In the genomic region with DNA sequence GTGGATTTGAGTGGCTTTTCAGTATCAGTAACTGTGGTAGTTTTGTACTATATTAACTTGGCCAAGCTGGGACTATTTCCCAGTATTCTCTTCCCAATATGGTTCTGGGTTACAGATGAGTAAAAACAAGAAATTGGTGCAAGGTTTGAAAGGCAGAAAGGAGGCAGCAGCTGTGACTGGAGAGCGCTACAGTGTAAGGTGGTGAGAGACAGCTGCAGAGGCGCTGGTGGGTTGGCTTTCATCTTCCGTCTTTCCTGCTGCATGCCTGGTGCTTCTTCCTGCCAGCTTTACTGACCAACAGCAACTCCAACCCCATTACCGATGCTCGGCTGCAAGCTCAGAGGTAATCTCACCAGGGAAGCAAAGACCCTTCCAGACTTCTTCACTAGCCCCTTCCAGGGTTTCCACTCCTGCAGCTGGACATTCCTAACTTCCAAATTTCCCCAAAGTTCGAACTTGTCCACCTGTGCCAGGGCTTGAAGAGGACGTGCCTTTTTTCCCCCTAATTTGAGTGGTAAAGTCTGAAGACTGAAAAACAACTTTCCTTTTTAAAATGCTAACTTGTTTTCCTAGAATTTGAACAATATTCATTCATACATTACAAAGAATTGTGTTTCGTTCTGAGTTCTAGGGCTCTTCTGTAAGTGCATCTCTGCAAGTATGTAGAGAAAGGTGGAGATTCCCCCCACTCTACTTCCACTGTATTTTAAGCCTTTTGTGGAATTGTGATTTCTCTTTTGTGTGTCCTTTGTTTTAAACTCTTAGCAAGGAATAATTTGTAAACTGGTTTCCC, we compare ENCODE assay signal across 22 cellular contexts. TPM values are rescaled to one million over a fixed set of nuclear protein-coding genes. Genes with fewer than 3 reads are reported as not detected.
A peak's percentile ranks its signal among the peaks of the same experiment; 100 is the strongest.
DNase-seq lines count a peak whose midpoint lies in the region; ATAC-seq and TF ChIP-seq lines count a peak whose summit lies in the region.
"Had no signal": no experiment of that assay in that cellular context is flagged by ENCODE, and none has a peak within 500 bp of the region (broad histone marks: within the 10 kb centered on the region; RNA-seq: fewer than 3 reads in every experiment).

No MANE protein-coding gene starts in this region.

- H3K4me3 Mint-ChIP-seq in activated T-helper 17 cell treated with anti-CD3 and anti-CD28 coated beads, Interleukin-2, amount 50 U/mL, for 72 hours: peak overlapping the region; percentile 73
- H3K4me3 Mint-ChIP-seq: B cell, memory B cell, naive B cell had no signal

- H3K36me3 Mint-ChIP-seq in activated T-helper 17 cell treated with anti-CD3 and anti-CD28 coated beads, Interleukin-2, amount 50 U/mL, for 72 hours (ENCODE audit: low read depth): peaks cover 23% of the 10 kb centered on the region

- no peak for TF ChIP-seq CTCF in GM12865 (IDR thresholded peaks at IDR 0.05; ENCODE audit: insufficient read depth, low read depth, low read length, missing control alignments)

- no peaks in the 10 kb centered on the region for H3K9me3 Mint-ChIP-seq in activated T-helper 17 cell treated with anti-CD3 and anti-CD28 coated beads, Interleukin-2, amount 50 U/mL, for 72 hours
- H3K9me3 Mint-ChIP-seq: memory B cell, naive B cell had no signal

- H3K4me3 ChIP-seq in GM12865 (ENCODE audit: low read depth, low read length): no peak overlapping the region
- H3K4me3 ChIP-seq: gastroesophageal sphincter, skin epidermis, uterus had no signal

- peak; percentile 89 for ATAC-seq in activated T-helper 17 cell treated with anti-CD3 and anti-CD28 coated beads, Interleukin-2, amount 50 U/mL, for 72 hours (replicated peaks)
- ATAC-seq: gastroesophageal sphincter had no signal

- H3K27me3 Mint-ChIP-seq in activated T-helper 17 cell treated with anti-CD3 and anti-CD28 coated beads, Interleukin-2, amount 50 U/mL, for 72 hours: no peaks in the 10 kb centered on the region
- H3K27me3 Mint-ChIP-seq: naive B cell had no signal

- DNase-seq in NCI-H2081 (lab: John Stamatoyannopoulos, UW) (peak; percentile 19 to 40), NCI-H2081 treated with DMSO at 0.1 percent for 48 hours (lab: John Stamatoyannopoulos, UW) (no peak), GM12865 (ENCODE audit: low read depth) (peak; percentile 54), NCI-H2227 treated with DMSO at 0.1 percent for 48 hours (lab: John Stamatoyannopoulos, UW) (peak; percentile 68), NCI-H1048 (lab: John Stamatoyannopoulos, UW) (no peak), NCI-H1436 (lab: John Stamatoyannopoulos, UW) (no peak), NCI-H2196 treated with DMSO at 0.1 percent for 48 hours (lab: John Stamatoyannopoulos, UW; ENCODE audit: unreplicated experiment) (no peak)
- DNase-seq: 8988T; effector CD4-positive, alpha-beta T cell; GOT3; naive B cell; NCI-H187 treated with DMSO at 0.1 percent for 48 hours; NCI-H524 treated with DMSO at 0.1 percent for 48 hours; SHP77 treated with DMSO at 0.1 percent for 48 hours; stimulated activated CD4-positive, alpha-beta T cell treated with anti-CD3 and anti-CD28 coated beads, Interleukin-4, amount 100 ng/mL, for 4 hours; uterus; WERI-Rb-1 had no signal

- peak overlapping the region; percentile 44 for H3K27ac Mint-ChIP-seq in activated T-helper 17 cell treated with anti-CD3 and anti-CD28 coated beads, Interleukin-2, amount 50 U/mL, for 72 hours
- H3K27ac Mint-ChIP-seq: B cell, memory B cell, naive B cell had no signal

- H3K4me1 Mint-ChIP-seq in activated T-helper 17 cell treated with anti-CD3 and anti-CD28 coated beads, Interleukin-2, amount 50 U/mL, for 72 hours: peaks cover 18% of the 10 kb centered on the region

RNA-seq across cellular contexts. Expression of a gene that starts 9.6 kb away (rescaled TPM):
- 10 to 100 TPM; 10.0 to 22.5 TPM for total RNA-seq in activated T-helper 17 cell treated with anti-CD3 and anti-CD28 coated beads, Interleukin-2, amount 50 U/mL, for 72 hours

RNA-seq across cellular contexts. Expression of a gene that starts 9.9 kb away (rescaled TPM):
- 10 to 100 TPM; 31.4 to 32.4 TPM for total RNA-seq in activated T-helper 17 cell treated with anti-CD3 and anti-CD28 coated beads, Interleukin-2, amount 50 U/mL, for 72 hours

Comparison
In these comparisons a context has a peak if more than half of its experiments do, and no peak if none do; other contexts are left out.
1. DNase-seq: peak in NCI-H2081 (2 of 2), GM12865 (single experiment) and NCI-H2227 treated with DMSO at 0.1 percent for 48 hours (single experiment); none in NCI-H2081 treated with DMSO at 0.1 percent for 48 hours (single experiment), NCI-H1048 (single experiment), NCI-H1436 (single experiment) and NCI-H2196 treated with DMSO at 0.1 percent for 48 hours (single experiment).